ENCODE assay signal across 8 cellular contexts in the genomic region with DNA sequence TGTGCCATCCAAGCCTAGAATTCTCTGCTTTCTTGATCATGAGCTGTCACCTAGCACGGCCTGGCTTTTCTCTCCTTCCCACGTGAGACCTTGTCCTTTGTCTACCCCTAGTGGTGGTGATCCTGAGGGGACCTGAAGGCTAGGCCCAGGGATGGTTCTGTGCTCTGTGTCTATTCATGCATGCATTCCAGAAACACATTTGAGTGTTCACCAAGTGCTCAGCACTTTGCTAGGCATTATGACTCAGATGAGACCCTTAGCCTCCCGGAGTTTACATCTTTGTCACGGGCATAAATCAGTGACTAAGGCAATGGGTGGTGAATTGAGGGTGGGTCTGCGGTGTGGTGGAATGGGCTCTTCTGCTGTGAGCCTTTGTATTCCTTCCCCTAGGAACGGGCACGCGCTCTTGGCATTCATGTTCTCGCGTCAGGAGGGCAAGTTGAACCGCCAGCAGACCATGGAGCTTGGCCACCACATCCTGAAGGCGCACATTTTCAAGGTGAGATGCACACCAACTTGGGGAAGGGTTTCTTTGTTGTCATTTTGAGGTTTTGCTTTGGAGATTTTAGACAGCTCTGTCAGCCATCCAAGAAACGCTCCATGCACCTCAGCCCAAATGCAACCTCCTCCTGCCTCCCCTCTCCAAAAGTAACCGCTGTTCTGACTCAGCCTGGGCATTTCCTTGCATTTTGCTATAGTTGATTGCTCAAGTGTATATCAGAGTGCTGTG.
A peak's percentile ranks its signal among the peaks of the same experiment; 100 is the strongest.
DNase-seq lines count a peak whose midpoint lies in the region; ATAC-seq and TF ChIP-seq lines count a peak whose summit lies in the region.

No MANE protein-coding gene starts in this region.

- no peaks in the 10 kb centered on the region for H3K9me3 ChIP-seq in right atrium auricular region
- no peaks in the 10 kb centered on the region for H3K9me3 ChIP-seq in ovary

- ATAC-seq in Right ventricle myocardium superior (ENCODE audit: poor library complexity): peak; percentile 59
- peak; percentile 56 for ATAC-seq in esophagus mucosa

- peaks cover 26% of the 10 kb centered on the region for H3K36me3 ChIP-seq in right atrium auricular region
- H3K36me3 ChIP-seq in ovary: no peaks in the 10 kb centered on the region

- peak overlapping the region in 1 of 2 donors; percentile 25 for H3K27ac ChIP-seq in right atrium auricular region
- H3K27ac ChIP-seq in ovary: no peak overlapping the region

- TF ChIP-seq CTCF in right atrium auricular region (IDR thresholded peaks at IDR 0.05): peak in 1 of 2 donors; percentile 57
- peak; percentile 58 for TF ChIP-seq CTCF in HFF-Myc (IDR thresholded peaks at IDR 0.05; ENCODE audit: low read depth, low read length, missing control alignments)
- TF ChIP-seq CTCF in retinal pigment epithelial cell (conservative IDR thresholded peaks at IDR 0.05; ENCODE audit: low read depth, low read length): peak; percentile 54
- no peak for TF ChIP-seq CTCF in ovary (IDR thresholded peaks at IDR 0.05)

- H3K27me3 ChIP-seq in right atrium auricular region: no peaks in the 10 kb centered on the region
- no peaks in the 10 kb centered on the region for H3K27me3 ChIP-seq in ovary

- H3K4me1 ChIP-seq in right atrium auricular region (peaks cover 0 to 22% of the 10 kb centered on the region in 2 donors), ovary (ENCODE audit: insufficient read depth) (no peaks in the 10 kb centered on the region)

- no peak overlapping the region for H3K4me3 ChIP-seq in right atrium auricular region
- H3K4me3 ChIP-seq in HFF-Myc (replicated peaks; ENCODE audit: low read depth, low read length): no peak overlapping the region
- H3K4me3 ChIP-seq in retinal pigment epithelial cell (ENCODE audit: low read length): no peak overlapping the region
- no peak overlapping the region for H3K4me3 ChIP-seq in ovary

- no peak for TF ChIP-seq POLR2A in ovary (IDR thresholded peaks at IDR 0.05)

- WGBS in ovary, 3 donors: 85 to 93% (median 92%) methylated on average over 14 of the region's 14 CpGs

- DNase-seq in Right ventricle myocardium superior (no peak), right atrium auricular region (ENCODE audit: low spot score) (no peak), HFF-Myc (ENCODE audit: extremely low read depth, low read depth) (no peak), NAMALWA (ENCODE audit: low spot score) (peak; percentile 15), retinal pigment epithelial cell (ENCODE audit: low read depth) (no peak), ovary (no peak)
- DNase-seq in stimulated activated CD4-positive, alpha-beta T cell treated with anti-CD3 and anti-CD28 coated beads, Interleukin-2, amount 100 ng/mL, for 24 hours: no peak

- no peak for TF ChIP-seq EP300 in ovary (IDR thresholded peaks at IDR 0.05)

- intact Hi-C loops in Right ventricle myocardium superior (cut with DNase I): no loop called here
- intact Hi-C loops in ovary (cut with DNase I): no loop called here

Comparison
In these comparisons a context has a peak if more than half of its experiments do, and no peak if none do; other contexts are left out.
1. CTCF ChIP-seq: peak in HFF-Myc (single experiment) and retinal pigment epithelial cell (single experiment); none in ovary (0 of 3).